Comparison of ENCODE assay signal across 1 cellular context in genomic region chr10:119706521-119707278, GRCh38.
TF ChIP-seq lines count a peak whose summit lies in the region.

No MANE protein-coding gene starts in this region.

TF ChIP-seq in GM12878, 131 proteins besides CTCF, POLR2A, EP300 and RAD21:
- TF ChIP-seq RCOR1 (conservative IDR thresholded peaks at IDR 0.05; ENCODE audit: low read depth, low read length) (no peak), EGR1 (IDR thresholded peaks at IDR 0.05; ENCODE audit: borderline replicate concordance in 1 of 2, low read depth in 2 of 2, low read length in 2 of 2) (no peak), RELB (IDR thresholded peaks at IDR 0.05; ENCODE audit: low read depth) (0 out of 2 replicates have a peak, but pooled peaks have one; percentile 46), IKZF2 (IDR thresholded peaks at IDR 0.05) (0 out of 4 replicates have a peak, but pooled peaks of 1 of the 2 experiments have one; percentile 17), ELK1 (IDR thresholded peaks at IDR 0.05; ENCODE audit: low read depth, low read length) (no peak), POLR2AphosphoS5 (IDR thresholded peaks at IDR 0.05; ENCODE audit: low read length) (0 out of 2 replicates have a peak, but pooled peaks have one; percentile 4), MLLT1 (IDR thresholded peaks at IDR 0.05) (0 out of 2 replicates have a peak, but pooled peaks have one; percentile 19), ZBTB33 (IDR thresholded peaks at IDR 0.05) (peak; percentile 97), HDAC2 (IDR thresholded peaks at IDR 0.05) (0 out of 2 replicates have a peak, but pooled peaks have one; percentile 28), ZNF217 (IDR thresholded peaks at IDR 0.05) (0 out of 2 replicates have a peak, but pooled peaks have one; percentile 55), ZNF622 (IDR thresholded peaks at IDR 0.05) (no peak)
